8 cellular contexts compared by ENCODE assay signal in the genomic region with DNA sequence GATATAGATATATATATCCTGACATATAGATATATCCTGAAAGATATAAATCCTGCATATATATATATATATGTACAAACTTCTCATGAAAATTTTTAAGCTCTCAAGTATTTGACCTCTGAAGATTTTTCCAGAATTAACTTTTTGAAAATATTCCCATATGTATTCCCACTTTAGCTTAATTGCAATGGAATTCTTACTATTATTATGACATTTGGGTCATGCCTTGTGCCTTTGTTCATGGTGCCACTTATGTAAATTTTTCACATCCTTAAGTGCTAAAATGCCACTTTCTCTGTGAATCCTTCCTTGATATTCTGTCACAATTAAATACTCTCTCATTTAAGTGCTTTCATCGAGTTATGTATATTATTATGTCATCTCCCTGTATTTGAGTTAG.
"Had no signal": no experiment of that assay in that cellular context is flagged by ENCODE, and none has a peak within 500 bp of the region (broad histone marks: within the 10 kb centered on the region; RNA-seq: fewer than 3 reads in every experiment).

No MANE protein-coding gene starts in this region.

- H2AFZ ChIP-seq: GM23248 had no signal

- ATAC-seq: HCT116 had no signal

- H3K27ac ChIP-seq: GM23248 had no signal

- H3K4me1 ChIP-seq: HAP-1 had no signal

- DNase-seq: GM23248, GOT3, H7, H9, HCEC 1CT, HFFc6 had no signal

- H3K4me3 ChIP-seq: GM23248, HAP-1 had no signal

- H3K9ac ChIP-seq: GM23248 had no signal

- H3K27ac Mint-ChIP-seq: H9, HFFc6 had no signal

- H3K9me3 Mint-ChIP-seq: H9 had no signal

- H3K9me3 ChIP-seq: HAP-1 had no signal

- H3K36me3 ChIP-seq: HAP-1 had no signal

- H3K4me3 Mint-ChIP-seq: H9, HFFc6 had no signal
